In genomic region chr2:235007664-235008457, GRCh38 we compare ENCODE assay signal across 16 cellular contexts. TPM values are rescaled to one million over a fixed set of nuclear protein-coding genes. Genes with fewer than 3 reads are reported as not detected.
DNase-seq lines count a peak whose midpoint lies in the region; ATAC-seq, FAIRE-seq and TF ChIP-seq lines count a peak whose summit lies in the region.
"Had no signal": no experiment of that assay in that cellular context is flagged by ENCODE, and none has a peak within 500 bp of the region (broad histone marks: within the 10 kb centered on the region; RNA-seq: fewer than 3 reads in every experiment).

No MANE protein-coding gene starts in this region.

- H3K36me3 Mint-ChIP-seq in activated CD4-positive, alpha-beta T cell treated with anti-CD3 and anti-CD28 coated beads, Interleukin-2, amount 10 ng/mL, durations not matched to agents 7 days and 5 days (ENCODE audit: low read depth) = no peaks in the 10 kb centered on the region

- TF ChIP-seq EP300 in HepG2 (IDR thresholded peaks at IDR 0.05; ENCODE audit: low read depth in 2 of 2, low read length in 2 of 2) (no peak), HepG2 (CRISPR knock-in tag; IDR thresholded peaks at IDR 0.05; ENCODE audit: borderline replicate concordance) (no peak)

- no peaks in the 10 kb centered on the region for H3K9me2 ChIP-seq in HCT116 (ENCODE audit: insufficient read depth)

- no peaks in the 10 kb centered on the region for H3K4me1 Mint-ChIP-seq in activated CD4-positive, alpha-beta T cell treated with anti-CD3 and anti-CD28 coated beads, Interleukin-2, amount 10 ng/mL, durations not matched to agents 7 days and 5 days

- TF ChIP-seq RAD21 in HCT116 (IDR thresholded peaks at IDR 0.05; ENCODE audit: low read depth) (no peak), HepG2 (CRISPR knock-in tag; IDR thresholded peaks at IDR 0.05) (no peak)

- no peak for DNase-seq in HCT116 (ENCODE audit: low read depth, low spot score)
- DNase-seq in body of pancreas = no peak
- DNase-seq in HepG2 (ENCODE audit: low spot score) = no peak
- no peak for DNase-seq in prostate gland (ENCODE audit: low spot score)
- DNase-seq in NCI-H82 treated with DMSO at 0.1 percent for 48 hours (lab: John Stamatoyannopoulos, UW; ENCODE audit: unreplicated experiment) = no peak
- DNase-seq in NCI-H526 treated with DMSO at 0.1 percent for 48 hours (lab: John Stamatoyannopoulos, UW) = no peak
- DNase-seq in activated CD4-positive, alpha-beta T cell treated with anti-CD3 and anti-CD28 coated beads, Interleukin-2, amount 10 ng/mL, durations not matched to agents 7 days and 5 days = no peak
- DNase-seq: activated CD4-positive, alpha-beta T cell treated with anti-CD3 and anti-CD28 coated beads, Interleukin-2, amount 50 U/mL, for 1 hour; activated T-cell treated with anti-CD3 and anti-CD28 coated beads, Interleukin-2, amount 50 U/mL, for 1 hour; hippocampal formation; KBM-7; left cardiac atrium had no signal

- RAD21 ChIA-PET in HCT116 (lab: Charles Lee; ENCODE audit: low non-redundant PET in 1 of 2, low total read pairs in 2 of 2, uncharacterized antibody in 2 of 2, unreplicated experiment in 2 of 2) = interaction anchor here in 1 of 2 experiments (2.0 kb wide), 1 partner anchor 109 kb away, joined by 5 read pairs; no protein-coding TSS in a partner anchor

- POLR2A ChIA-PET in HCT116 (lab: Charles Lee) (no interaction called here), HepG2 (lab: Yijun Ruan, JAX) (interaction anchor here (0.6 to 2.6 kb wide), 3 partner anchors 10 to 27 kb away, joined by 3 to 24 read pairs (median 11); no protein-coding TSS in a partner anchor)
- POLR2A ChIA-PET in activated CD4-positive, alpha-beta T cell treated with anti-CD3 and anti-CD28 coated beads, Interleukin-2, amount 10 ng/mL, durations not matched to agents 7 days and 5 days (lab: Charles Lee) = no interaction called here

- H3K27ac ChIP-seq in HCT116 (ENCODE audit: low read depth, low read length) (peak overlapping the region; percentile 90), body of pancreas (peak overlapping the region; percentile 91 to 95 (median 92)), HepG2 (ENCODE audit: extremely low read length, insufficient read depth, low read length) (peak overlapping the region; percentile 23), prostate gland (peak overlapping the region; percentile 81 to 84)

- TF ChIP-seq POLR2A in HCT116 (IDR thresholded peaks at IDR 0.05; ENCODE audit: borderline replicate concordance, extremely low read depth, insufficient read depth, insufficient read length) (no peak), body of pancreas (IDR thresholded peaks at IDR 0.05) (no peak), HepG2 (IDR thresholded peaks at IDR 0.05; ENCODE audit: insufficient read depth in 1 of 2, low read depth in 2 of 2, low read length in 2 of 2) (0 out of 4 replicates have a peak, but pooled peaks of 1 of the 2 experiments have one; percentile 2), prostate gland (IDR thresholded peaks at IDR 0.05) (no peak)

- BruUV-seq in HCT116 (replicated peaks; lab: Mats Ljungman, UMichigan) = no TSS peak
- BruUV-seq in HepG2 (replicated peaks; lab: Mats Ljungman, UMichigan) = no TSS peak

- FAIRE-seq in HepG2 (lab: Jason Lieb, UNC) = no peak
- FAIRE-seq: H54 had no signal

- H4K20me1 ChIP-seq in HCT116 (ENCODE audit: insufficient read depth) = no peaks in the 10 kb centered on the region
- H4K20me1 ChIP-seq in HepG2 (ENCODE audit: insufficient read depth, low read length) = peaks cover 99% of the 10 kb centered on the region

- H3K9me3 ChIP-seq in HCT116 (ENCODE audit: control insufficient read depth in 1 of 2, insufficient read depth in 1 of 2, low read depth in 1 of 2, low read length in 2 of 2) (no peaks in the 10 kb centered on the region), body of pancreas (no peaks in the 10 kb centered on the region), HepG2 (ENCODE audit: low read length) (no peaks in the 10 kb centered on the region), prostate gland (no peaks in the 10 kb centered on the region)

- H3K4me2 ChIP-seq in HCT116 (ENCODE audit: low read length) (peak overlapping the region; percentile 69), HepG2 (ENCODE audit: low read depth, low read length) (no peak overlapping the region)

- H3K79me2 ChIP-seq in HCT116 (ENCODE audit: insufficient read depth, low read length) (peaks cover 70% of the 10 kb centered on the region), HepG2 (ENCODE audit: insufficient read depth, low read length) (peaks cover 100% of the 10 kb centered on the region)

- intact Hi-C loops in HCT116 (cut with micrococcal nuclease) = no loop called here
- intact Hi-C loops in body of pancreas (cut with DNase I) = no loop called here
- intact Hi-C loops in HepG2 (cut with micrococcal nuclease; ENCODE audit: unreplicated experiment) = loop anchor here (5.0 kb wide), 1 partner anchor 49 kb away; no protein-coding TSS in a partner anchor
- intact Hi-C loops in prostate gland (cut with DNase I) = no loop called here

- ATAC-seq in HCT116 (peak; percentile 56), body of pancreas (peak; percentile 23), HepG2 (no peak), GM21381 (IDR thresholded peaks at IDR 0.05; ENCODE audit: unreplicated experiment) (no peak)
- ATAC-seq: left cardiac atrium had no signal

- H3K9me3 Mint-ChIP-seq in activated CD4-positive, alpha-beta T cell treated with anti-CD3 and anti-CD28 coated beads, Interleukin-2, amount 10 ng/mL, durations not matched to agents 7 days and 5 days = no peaks in the 10 kb centered on the region
- H3K9me3 Mint-ChIP-seq: stimulated activated naive CD8-positive, alpha-beta T cell treated with anti-CD3 and anti-CD28 coated beads, Interleukin-15, Interleukin-2, amounts not matched to agents 100 ng/mL and 50 ng/mL, for 24 hours; T-helper 1 cell treated with Interleukin-12 subunit alpha and Interleukin-12 subunit beta and Interleukin-4 antibody, amounts not matched to agents 30 μg/mL and 1 μg/mL, for 36 hours had no signal

- H3K9ac ChIP-seq in HCT116 (ENCODE audit: low read length) (peak overlapping the region; percentile 17), HepG2 (ENCODE audit: insufficient read depth, low read depth, low read length) (no peak overlapping the region)

- TF ChIP-seq CTCF in HCT116 (IDR thresholded peaks at IDR 0.05 in 2 of 3, conservative IDR thresholded peaks at IDR 0.05 in 1 of 3; ENCODE audit: borderline replicate concordance in 1 of 3, insufficient read depth in 1 of 3, low read depth in 2 of 3, low read length in 2 of 3) (no peak), body of pancreas (IDR thresholded peaks at IDR 0.05) (no peak), HepG2 (CRISPR knock-in tag; IDR thresholded peaks at IDR 0.05) (no peak), prostate gland (IDR thresholded peaks at IDR 0.05) (no peak)

- H3K27me3 Mint-ChIP-seq in activated CD4-positive, alpha-beta T cell treated with anti-CD3 and anti-CD28 coated beads, Interleukin-2, amount 10 ng/mL, durations not matched to agents 7 days and 5 days = no peaks in the 10 kb centered on the region
- H3K27me3 Mint-ChIP-seq: stimulated activated naive CD8-positive, alpha-beta T cell treated with anti-CD3 and anti-CD28 coated beads, Interleukin-15, Interleukin-2, amounts not matched to agents 100 ng/mL and 50 ng/mL, for 24 hours had no signal

- no peaks in the 10 kb centered on the region for H3K36me3 ChIP-seq in HCT116 (ENCODE audit: control insufficient read depth in 1 of 2, insufficient read depth in 2 of 2, low read length in 2 of 2)
- H3K36me3 ChIP-seq in body of pancreas (replicated peaks in 1 of 2; ENCODE audit: insufficient read depth in 1 of 2, low read depth in 2 of 2) = no peaks in the 10 kb centered on the region
- peaks cover 17 to 59% of the 10 kb centered on the region in 2 experiments for H3K36me3 ChIP-seq in HepG2 (replicated peaks in 1 of 2; ENCODE audit: control insufficient read depth in 1 of 2, insufficient read depth in 2 of 2, low read length in 2 of 2)
- H3K36me3 ChIP-seq in prostate gland = no peaks in the 10 kb centered on the region

- H2AFZ ChIP-seq in HCT116 (ENCODE audit: low read depth, low read length, poor library complexity, severe bottlenecking) (no peak overlapping the region), HepG2 (ENCODE audit: low read length) (no peak overlapping the region)

- WGBS in body of pancreas, 2 donors = 63 to 73% methylated on average over 18 to 25 of the region's 25 CpGs
- WGBS in HepG2 (ENCODE audit: low lambda C conversion rate) = 93% methylated on average over 25 of the region's 25 CpGs
- 75% methylated on average over 25 of the region's 25 CpGs for whole genome bisulfite sequencing in prostate gland

- H3K27me3 ChIP-seq in HCT116 (ENCODE audit: insufficient read depth, low read length) = no peaks in the 10 kb centered on the region
- no peaks in the 10 kb centered on the region for H3K27me3 ChIP-seq in body of pancreas
- H3K27me3 ChIP-seq in HepG2 (ENCODE audit: control insufficient read depth in 1 of 2, insufficient read depth in 2 of 2, low read length in 2 of 2) = no peaks in the 10 kb centered on the region
- no peaks in the 10 kb centered on the region for H3K27me3 ChIP-seq in prostate gland (replicated peaks; ENCODE audit: insufficient read depth)

- CTCF ChIA-PET in HCT116 (lab: Charles Lee) (interaction anchor here (0.8 to 1.0 kb wide), 2 partner anchors 27 to 126 kb away, joined by 3 read pairs; no protein-coding TSS in a partner anchor), HepG2 (lab: Yijun Ruan, JAX; ENCODE audit: low intra/inter-chr PET ratio, low total read pairs) (no interaction called here)
- CTCF ChIA-PET in activated CD4-positive, alpha-beta T cell treated with anti-CD3 and anti-CD28 coated beads, Interleukin-2, amount 10 ng/mL, durations not matched to agents 7 days and 5 days (lab: Charles Lee) = no interaction called here

- H3K4me3 ChIP-seq in HCT116 (replicated peaks in 1 of 2; ENCODE audit: low read depth in 1 of 2, low read length in 2 of 2) = peak overlapping the region in 1 of 2 experiments; percentile 31; a peak in 2 of 4 replicates
- no peak overlapping the region for H3K4me3 ChIP-seq in body of pancreas
- H3K4me3 ChIP-seq in HepG2 (replicated peaks in 1 of 3; ENCODE audit: insufficient read depth in 1 of 3, low read depth in 2 of 3, low read length in 3 of 3) = no peak overlapping the region
- H3K4me3 ChIP-seq in prostate gland = no peak overlapping the region

- H3K4me1 ChIP-seq in HCT116 (ENCODE audit: control insufficient read depth in 1 of 2, insufficient read depth in 2 of 2, low read length in 2 of 2) = peaks cover 57 to 67% of the 10 kb centered on the region in 2 experiments
- H3K4me1 ChIP-seq in body of pancreas = peaks cover 98% of the 10 kb centered on the region
- H3K4me1 ChIP-seq in HepG2 (ENCODE audit: insufficient read depth, low read length) = peaks cover 63% of the 10 kb centered on the region
- H3K4me1 ChIP-seq in prostate gland (replicated peaks) = peaks cover 33% of the 10 kb centered on the region

- H3K4me3 Mint-ChIP-seq in activated CD4-positive, alpha-beta T cell treated with anti-CD3 and anti-CD28 coated beads, Interleukin-2, amount 10 ng/mL, durations not matched to agents 7 days and 5 days = no peak overlapping the region
- H3K4me3 Mint-ChIP-seq: stimulated activated naive CD8-positive, alpha-beta T cell treated with anti-CD3 and anti-CD28 coated beads, Interleukin-15, Interleukin-2, amounts not matched to agents 100 ng/mL and 50 ng/mL, for 24 hours; T-helper 1 cell treated with Interleukin-12 subunit alpha and Interleukin-12 subunit beta and Interleukin-4 antibody, amounts not matched to agents 30 μg/mL and 1 μg/mL, for 36 hours had no signal

- H3K27ac Mint-ChIP-seq in activated CD4-positive, alpha-beta T cell treated with anti-CD3 and anti-CD28 coated beads, Interleukin-2, amount 10 ng/mL, durations not matched to agents 7 days and 5 days = no peak overlapping the region
- H3K27ac Mint-ChIP-seq: stimulated activated naive CD8-positive, alpha-beta T cell treated with anti-CD3 and anti-CD28 coated beads, Interleukin-15, Interleukin-2, amounts not matched to agents 100 ng/mL and 50 ng/mL, for 24 hours; T-helper 1 cell treated with Interleukin-12 subunit alpha and Interleukin-12 subunit beta and Interleukin-4 antibody, amounts not matched to agents 30 μg/mL and 1 μg/mL, for 36 hours had no signal

- in situ Hi-C loops in HepG2 (cut with HindIII; ENCODE audit: extremely low pct_ligation_motif_present, low pct_unique_long_range_greater_than_20kb) = no loop called here

RNA-seq across cellular contexts. Expression of gene SH3BP4, which starts 56.0 kb away (rescaled TPM):
- total RNA-seq in HCT116 (2021; ENCODE audit: unreplicated experiment) = 32.9 TPM
- polyA plus RNA-seq in HCT116 (2012) = 25.8 and 28.0 TPM in 2 replicates
- total RNA-seq in body of pancreas = 10 to 100 TPM; 62.6 to 71.9 TPM
- total RNA-seq in HepG2 (2016; rRNA removed; fragmentation: Illumina TruSeq; extraction: Trizol) = 34.6 and 44.3 TPM in 2 replicates
- total RNA-seq in HepG2 (2016; cell fraction: cytosol; rRNA removed; fragmentation: Illumina TruSeq; extraction: Trizol; ENCODE audit: low read depth) = 10.1 and 13.4 TPM in 2 replicates
- total RNA-seq in HepG2 (2016; cell fraction: insoluble cytoplasmic fraction; rRNA removed; fragmentation: Illumina TruSeq; extraction: Trizol) = 33.4 and 38.6 TPM in 2 replicates
- total RNA-seq in HepG2 (2016; cell fraction: membrane; rRNA removed; fragmentation: Illumina TruSeq; extraction: Trizol) = 23.4 and 24.2 TPM in 2 replicates
- 29.3 and 37.6 TPM in 2 replicates for total RNA-seq in HepG2 (2016; cell fraction: nucleus; rRNA removed; fragmentation: Illumina TruSeq; extraction: Trizol)
- polyA plus RNA-seq in HepG2 (2011; rRNA removed) = 99.1 and 101 TPM in 2 replicates
- 62.2 and 70.2 TPM in 2 replicates for polyA plus RNA-seq in HepG2 (2011; cell fraction: cytosol; rRNA removed)
- 57.3 and 58.3 TPM in 2 replicates for polyA plus RNA-seq in HepG2 (2011; cell fraction: nucleus; rRNA removed)
- 54.2 and 63.2 TPM in 2 replicates for polyA plus RNA-seq in HepG2 (2012)
- polyA plus RNA-seq in HepG2 (2016; cell fraction: cytosol; fragmentation: Illumina TruSeq; extraction: Trizol; ENCODE audit: low read depth) = 12.1 and 15.0 TPM in 2 replicates
- 41.4 and 47.1 TPM in 2 replicates for polyA plus RNA-seq in HepG2 (2016; cell fraction: insoluble cytoplasmic fraction; fragmentation: Illumina TruSeq; extraction: Trizol; ENCODE audit: low read depth)
- polyA plus RNA-seq in HepG2 (2016; cell fraction: membrane; fragmentation: Illumina TruSeq; extraction: Trizol; ENCODE audit: low read depth) = 16.0 and 16.3 TPM in 2 replicates
- 33.7 and 37.2 TPM in 2 replicates for polyA plus RNA-seq in HepG2 (2016; cell fraction: nucleus; fragmentation: Illumina TruSeq; extraction: Trizol; ENCODE audit: insufficient read depth, low read depth)
- 50.3 and 196 TPM in 2 replicates for polyA minus RNA-seq in HepG2 (2011; rRNA and poly(A)+ RNA removed; ENCODE audit: low replicate concordance)
- polyA minus RNA-seq in HepG2 (2011; cell fraction: cytosol; rRNA and poly(A)+ RNA removed) = 58.1 and 67.7 TPM in 2 replicates
- 92.1 and 100 TPM in 2 replicates for polyA minus RNA-seq in HepG2 (2011; cell fraction: nucleus; rRNA and poly(A)+ RNA removed)
- total RNA-seq in prostate gland = 100 to 1,000 TPM in 1 of 2 donors, 10 to 100 TPM in 1; 86.7 to 134 TPM
- total RNA-seq in activated CD4-positive, alpha-beta T cell treated with anti-CD3 and anti-CD28 coated beads, Interleukin-2, amount 10 ng/mL, durations not matched to agents 7 days and 5 days = not detected

Comparison
In these comparisons a context has a peak if more than half of its experiments do, and no peak if none do; other contexts are left out.
1. ATAC-seq: peak in HCT116 (single experiment) and body of pancreas (single experiment); none in HepG2 (single experiment) and GM21381 (single experiment).
2. H3K27ac ChIP-seq: peak in every context shown above with its lines; median percentile 92 in body of pancreas; 90 in HCT116; 82 in prostate gland; 23 in HepG2.
3. RNA of gene SH3BP4, which starts 56.0 kb away (total RNA-seq): 86.7 to 134 TPM in prostate gland, 62.6 to 71.9 TPM in body of pancreas, 10.1 to 44.3 TPM in HepG2 and 32.9 TPM in HCT116 (single experiment); not detected in activated CD4-positive, alpha-beta T cell treated with anti-CD3 and anti-CD28 coated beads, Interleukin-2, amount 10 ng/mL, durations not matched to agents 7 days and 5 days; every median in the first group is over 10 times any median in the second.